13 cellular contexts compared by ENCODE assay signal in the genomic region with DNA sequence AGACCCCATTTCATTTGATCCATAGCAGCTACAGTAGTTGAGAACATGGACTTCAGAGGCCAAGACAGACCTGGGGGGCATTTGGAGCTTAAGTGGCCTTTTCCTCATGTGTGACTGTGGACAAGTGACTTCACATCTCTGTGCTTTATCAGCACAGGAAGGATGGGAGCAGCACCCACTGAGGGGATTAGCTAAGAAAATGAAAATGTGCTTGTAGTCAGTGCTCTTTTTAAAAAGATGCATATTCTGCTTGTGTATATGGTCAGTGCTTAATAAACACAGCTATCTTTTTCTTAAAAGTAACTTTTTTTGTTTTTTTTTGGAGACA. TPM values are rescaled to one million over a fixed set of nuclear protein-coding genes. Genes with fewer than 3 reads are reported as not detected.
DNase-seq lines count a peak whose midpoint lies in the region; ATAC-seq and TF ChIP-seq lines count a peak whose summit lies in the region.
"Had no signal": no experiment of that assay in that cellular context is flagged by ENCODE, and none has a peak within 500 bp of the region (broad histone marks: within the 10 kb centered on the region; RNA-seq: fewer than 3 reads in every experiment).

No MANE protein-coding gene starts in this region.

- POLR2A ChIA-PET in activated naive CD8-positive, alpha-beta T cell treated with anti-CD3 and anti-CD28 coated beads, Interleukin-2, amount 10 ng/mL, durations not matched to agents 7 days and 5 days (lab: Charles Lee): interaction anchor here (0.6 kb wide), 1 partner anchor 1005 kb away, joined by 3 read pairs; no protein-coding TSS in a partner anchor

- H3K27me3 ChIP-seq in SU-DHL-6 (ENCODE audit: low read length): no peaks in the 10 kb centered on the region
- no peaks in the 10 kb centered on the region for H3K27me3 ChIP-seq in upper lobe of left lung
- no peaks in the 10 kb centered on the region for H3K27me3 ChIP-seq in colonic mucosa
- H3K27me3 ChIP-seq: breast epithelium, esophagus squamous epithelium had no signal

- no peaks in the 10 kb centered on the region for H3K9me3 Mint-ChIP-seq in activated naive CD8-positive, alpha-beta T cell treated with anti-CD3 and anti-CD28 coated beads, Interleukin-2, amount 10 ng/mL, durations not matched to agents 7 days and 5 days
- H3K9me3 Mint-ChIP-seq in activated naive CD8-positive, alpha-beta T cell treated with anti-CD3 and anti-CD28 coated beads for 36 hours: no peaks in the 10 kb centered on the region
- no peaks in the 10 kb centered on the region for H3K9me3 Mint-ChIP-seq in immature natural killer cell

- no peak overlapping the region for H3K4me2 ChIP-seq in SU-DHL-6 (ENCODE audit: low read depth, low read length, poor library complexity, severe bottlenecking)

- no peaks in the 10 kb centered on the region for H3K36me3 ChIP-seq in SU-DHL-6 (ENCODE audit: low read length)
- no peaks in the 10 kb centered on the region for H3K36me3 ChIP-seq in upper lobe of left lung
- H3K36me3 ChIP-seq in colonic mucosa: no peaks in the 10 kb centered on the region
- H3K36me3 ChIP-seq: breast epithelium, esophagus squamous epithelium had no signal

- TF ChIP-seq POLR2A in upper lobe of left lung (IDR thresholded peaks at IDR 0.05): no peak

- H3K4me3 Mint-ChIP-seq in activated naive CD8-positive, alpha-beta T cell treated with anti-CD3 and anti-CD28 coated beads, Interleukin-2, amount 10 ng/mL, durations not matched to agents 7 days and 5 days: no peak overlapping the region
- no peak overlapping the region for H3K4me3 Mint-ChIP-seq in activated naive CD8-positive, alpha-beta T cell treated with anti-CD3 and anti-CD28 coated beads for 36 hours
- H3K4me3 Mint-ChIP-seq in immature natural killer cell: peak overlapping the region in 1 of 5 donors; percentile 36

- TF ChIP-seq EP300 in upper lobe of left lung (IDR thresholded peaks at IDR 0.05): no peak

- peak overlapping the region; percentile 72 for H3K27ac Mint-ChIP-seq in activated naive CD8-positive, alpha-beta T cell treated with anti-CD3 and anti-CD28 coated beads, Interleukin-2, amount 10 ng/mL, durations not matched to agents 7 days and 5 days
- no peak overlapping the region for H3K27ac Mint-ChIP-seq in activated naive CD8-positive, alpha-beta T cell treated with anti-CD3 and anti-CD28 coated beads for 36 hours
- peak overlapping the region in 5 of 6 donors; percentile 6 to 90 (median 77) for H3K27ac Mint-ChIP-seq in immature natural killer cell

- H3K4me1 ChIP-seq in upper lobe of left lung: peaks cover 90 to 99% (median 96%) of the 10 kb centered on the region in 4 donors
- H3K4me1 ChIP-seq in colonic mucosa: peaks cover 24% of the 10 kb centered on the region

- H3K9me3 ChIP-seq in SU-DHL-6 (ENCODE audit: insufficient read depth, low read length) (no peaks in the 10 kb centered on the region), upper lobe of left lung (no peaks in the 10 kb centered on the region), colonic mucosa (no peaks in the 10 kb centered on the region)
- H3K9me3 ChIP-seq: breast epithelium, esophagus squamous epithelium had no signal

- TF ChIP-seq CTCF in SU-DHL-6 (IDR thresholded peaks at IDR 0.05; ENCODE audit: insufficient read depth, low read length, poor library complexity, severe bottlenecking) (no peak), upper lobe of left lung (IDR thresholded peaks at IDR 0.05) (no peak), colonic mucosa (IDR thresholded peaks at IDR 0.05) (no peak)

- H3K9ac ChIP-seq in SU-DHL-6 (ENCODE audit: low read length) (no peak overlapping the region), colonic mucosa (ENCODE audit: low read depth in 2 of 2, low read length in 2 of 2) (peak overlapping the region in 1 of 2 donors; percentile 2)

- DNase-seq in activated naive CD8-positive, alpha-beta T cell treated with anti-CD3 and anti-CD28 coated beads, Interleukin-2, amount 10 ng/mL, durations not matched to agents 7 days and 5 days: no peak
- DNase-seq in activated naive CD8-positive, alpha-beta T cell treated with anti-CD3 and anti-CD28 coated beads for 36 hours: no peak
- DNase-seq in immature natural killer cell (no peak), upper lobe of left lung (no peak), medulla oblongata (ENCODE audit: extremely low spot score) (no peak), colonic mucosa (no peak)
- DNase-seq in stimulated activated CD4-positive, alpha-beta T cell treated with anti-CD3 and anti-CD28 coated beads, Interleukin-15, amount 100 ng/mL, for 24 hours: no peak
- DNase-seq: ACHN; activated CD4-positive, CD25-positive, alpha-beta regulatory T cell treated with anti-CD3 and anti-CD28 coated beads, Interleukin-2, amount 50 U/mL, for 72 hours; EL; esophagus squamous epithelium had no signal

- H2AFZ ChIP-seq in SU-DHL-6 (ENCODE audit: low read depth, low read length, severe bottlenecking): no peak overlapping the region

- intact Hi-C loops in colonic mucosa (cut with DNase I): no loop called here

- peaks cover 3% of the 10 kb centered on the region for H3F3A ChIP-seq in SU-DHL-6 (ENCODE audit: insufficient read depth)

- H3K27ac ChIP-seq in SU-DHL-6 (ENCODE audit: low read depth, low read length) (peak overlapping the region; percentile 13), upper lobe of left lung (peak overlapping the region; percentile 51 to 96 (median 94)), colonic mucosa (no peak overlapping the region)
- H3K27ac ChIP-seq: breast epithelium, esophagus squamous epithelium had no signal

- H3K27me3 Mint-ChIP-seq in activated naive CD8-positive, alpha-beta T cell treated with anti-CD3 and anti-CD28 coated beads, Interleukin-2, amount 10 ng/mL, durations not matched to agents 7 days and 5 days: no peaks in the 10 kb centered on the region
- no peaks in the 10 kb centered on the region for H3K27me3 Mint-ChIP-seq in activated naive CD8-positive, alpha-beta T cell treated with anti-CD3 and anti-CD28 coated beads for 36 hours
- peaks cover 4 to 7% (median 7%) of the 10 kb centered on the region in 3 donors for H3K27me3 Mint-ChIP-seq in immature natural killer cell (ENCODE audit: low read depth in 3 of 3)

- H3K9me2 ChIP-seq in SU-DHL-6 (replicated peaks; ENCODE audit: insufficient read depth, low read length): no peaks in the 10 kb centered on the region

- H3K4me3 ChIP-seq in SU-DHL-6 (ENCODE audit: insufficient read depth, low read length, poor library complexity, severe bottlenecking) (no peak overlapping the region), upper lobe of left lung (no peak overlapping the region), colonic mucosa (no peak overlapping the region)
- H3K4me3 ChIP-seq: breast epithelium, esophagus squamous epithelium had no signal

- peaks cover 30% of the 10 kb centered on the region for H3K4me1 Mint-ChIP-seq in activated naive CD8-positive, alpha-beta T cell treated with anti-CD3 and anti-CD28 coated beads, Interleukin-2, amount 10 ng/mL, durations not matched to agents 7 days and 5 days
- H3K4me1 Mint-ChIP-seq in activated naive CD8-positive, alpha-beta T cell treated with anti-CD3 and anti-CD28 coated beads for 36 hours: peaks cover 49% of the 10 kb centered on the region
- peaks cover 53 to 62% of the 10 kb centered on the region in 2 donors for H3K4me1 Mint-ChIP-seq in immature natural killer cell

- no peaks in the 10 kb centered on the region for H4K20me1 ChIP-seq in SU-DHL-6 (ENCODE audit: low read depth, low read length)

- ATAC-seq in activated naive CD8-positive, alpha-beta T cell treated with anti-CD3 and anti-CD28 coated beads, Interleukin-2, amount 10 ng/mL, durations not matched to agents 7 days and 5 days (ENCODE audit: low read depth): no peak
- ATAC-seq in upper lobe of left lung (ENCODE audit: low FRiP score in 2 of 2): no peak

- peaks cover 87% of the 10 kb centered on the region for H3K79me2 ChIP-seq in SU-DHL-6 (ENCODE audit: insufficient read depth, low read length)

- H3K36me3 Mint-ChIP-seq in activated naive CD8-positive, alpha-beta T cell treated with anti-CD3 and anti-CD28 coated beads, Interleukin-2, amount 10 ng/mL, durations not matched to agents 7 days and 5 days: peaks cover 2% of the 10 kb centered on the region
- H3K36me3 Mint-ChIP-seq in activated naive CD8-positive, alpha-beta T cell treated with anti-CD3 and anti-CD28 coated beads for 36 hours: peaks cover 10% of the 10 kb centered on the region
- H3K36me3 Mint-ChIP-seq in immature natural killer cell: no peaks in the 10 kb centered on the region

RNA-seq across cellular contexts. Expression of a gene that starts 34.5 kb away (rescaled TPM):
- total RNA-seq in activated naive CD8-positive, alpha-beta T cell treated with anti-CD3 and anti-CD28 coated beads, Interleukin-2, amount 10 ng/mL, durations not matched to agents 7 days and 5 days: 10 to 100 TPM; 39.8 to 42.6 TPM
- total RNA-seq in activated naive CD8-positive, alpha-beta T cell treated with anti-CD3 and anti-CD28 coated beads for 36 hours: 10 to 100 TPM; 38.6 to 38.7 TPM
- polyA plus RNA-seq in immature natural killer cell: 1 to 10 TPM; 4.7 to 8.0 (median 6.9) TPM
- total RNA-seq in upper lobe of left lung (100 to 1,000 TPM in 2 of 6 donors, 10 to 100 TPM in 4; 60.6 to 154 (median 92.8) TPM), colonic mucosa (10 to 100 TPM in 1 of 2 donors, 1 to 10 TPM in 1; 7.2 to 13.0 TPM)
